In the genomic region with DNA sequence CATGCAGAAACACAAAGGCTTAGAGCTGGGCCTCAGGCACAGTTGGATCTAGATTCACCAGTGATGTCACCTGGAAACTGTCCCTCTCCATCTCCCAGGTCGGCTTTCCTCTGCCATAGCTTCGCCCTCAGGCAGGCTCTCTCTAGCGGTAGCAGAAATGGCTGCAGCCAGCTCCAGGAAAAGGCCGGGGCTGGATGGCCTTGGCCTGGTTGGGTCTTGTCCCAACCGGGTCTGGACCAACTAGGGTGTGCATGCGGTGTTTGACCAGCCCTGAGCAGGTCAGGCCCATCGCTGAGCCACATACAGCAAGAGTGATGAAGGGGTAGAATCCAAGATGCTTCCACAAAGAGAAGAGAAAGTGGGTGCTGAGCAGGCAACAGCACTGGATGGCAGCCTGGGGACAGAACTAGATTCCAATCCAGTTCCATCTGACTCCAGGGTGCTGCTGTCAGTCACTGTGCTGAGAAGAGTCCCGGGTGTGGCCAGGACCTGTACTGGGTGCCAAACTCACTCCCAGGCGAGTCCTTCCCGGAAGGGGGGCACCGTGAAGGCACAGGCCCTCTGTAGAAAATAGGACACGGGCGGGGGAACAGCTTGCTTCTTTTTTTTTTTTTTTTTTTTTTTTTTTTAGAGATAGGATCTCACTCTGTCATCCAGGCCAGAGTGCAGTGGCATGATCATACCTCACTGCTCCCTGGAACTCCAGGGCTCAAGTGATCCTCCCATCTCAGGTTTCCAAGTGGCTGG, we compare ENCODE assay signal across 1 cellular context.
TF ChIP-seq lines count a peak whose summit lies in the region.

No MANE protein-coding gene starts in this region.

TF ChIP-seq in IMR-90, 13 proteins besides CTCF, POLR2A, EP300 and RAD21:
- no peak for TF ChIP-seq MXI1 (IDR thresholded peaks at IDR 0.05; ENCODE audit: borderline replicate concordance, low read depth, low read length)
- no peak for TF ChIP-seq FOS (IDR thresholded peaks at IDR 0.05; ENCODE audit: low read depth, low read length)
- no peak for TF ChIP-seq SMC3 (IDR thresholded peaks at IDR 0.05; ENCODE audit: low read depth, low read length)
